ENCODE assay signal across 34 cellular contexts in the genomic region with DNA sequence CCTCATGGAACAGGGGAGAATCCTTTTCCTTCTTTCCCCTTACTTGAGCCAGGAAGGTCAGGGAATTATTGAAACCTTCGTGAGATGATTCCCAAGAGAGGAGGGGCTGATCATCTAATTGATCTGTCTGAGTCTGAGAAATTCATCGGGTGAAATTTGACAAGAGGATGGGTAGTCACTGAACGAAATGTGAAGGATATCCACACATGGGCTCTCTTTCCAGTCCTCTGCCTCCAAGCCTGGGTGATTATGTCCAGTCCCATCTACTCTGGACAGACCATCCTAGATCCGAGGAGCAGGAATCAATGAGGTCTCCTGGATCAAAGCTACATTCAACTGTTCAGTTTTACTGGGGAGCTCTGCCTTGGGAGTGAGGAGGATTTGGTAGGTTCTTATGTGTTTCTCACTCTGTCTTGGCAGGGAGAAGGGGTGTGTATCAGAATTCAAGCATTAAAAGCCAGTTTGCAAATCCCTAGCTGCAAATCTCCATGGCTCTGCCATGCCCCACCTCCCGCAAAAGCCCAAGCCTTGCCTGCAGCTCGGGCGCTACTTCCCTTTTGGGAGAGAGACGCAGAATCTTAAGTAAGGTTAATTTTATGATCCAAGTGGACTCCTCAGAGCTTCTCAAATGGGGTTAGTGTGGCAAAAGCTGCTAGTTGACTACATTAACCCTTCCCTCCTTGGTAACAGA. TPM values are rescaled to one million over a fixed set of nuclear protein-coding genes. Genes with fewer than 3 reads are reported as not detected.
"Had no signal": no experiment of that assay in that cellular context is flagged by ENCODE, and none has a peak within 500 bp of the region (broad histone marks: within the 10 kb centered on the region; RNA-seq: fewer than 3 reads in every experiment).

No MANE protein-coding gene starts in this region.

- ATAC-seq: activated CD8-positive, alpha-beta T cell treated with anti-CD3 and anti-CD28 coated beads for 36 hours; activated T-cell treated with anti-CD3 and anti-CD28 coated beads, Interleukin-2, amount 50 U/mL, for 72 hours; activated T-helper 17 cell treated with anti-CD3 and anti-CD28 coated beads, Interleukin-2, amount 50 U/mL, for 72 hours; K562; PC-3 had no signal

- H3K4me1 ChIP-seq: ascending aorta had no signal

- H3K9me3 Mint-ChIP-seq: activated CD8-positive, alpha-beta T cell treated with anti-CD3 and anti-CD28 coated beads for 36 hours; activated naive CD8-positive, alpha-beta T cell treated with anti-CD3 and anti-CD28 coated beads for 36 hours; activated T-helper 17 cell treated with anti-CD3 and anti-CD28 coated beads, Interleukin-2, amount 50 U/mL, for 72 hours had no signal

- DNase-seq: activated CD4-positive, alpha-beta T cell treated with anti-CD3 and anti-CD28 coated beads, Interleukin-2, amount 10 ng/mL, durations not matched to agents 24 days and 14 days; activated CD4-positive, alpha-beta T cell treated with anti-CD3 and anti-CD28 coated beads, Interleukin-2, amount 50 U/mL, for 4 hours; activated CD8-positive, alpha-beta T cell treated with anti-CD3 and anti-CD28 coated beads for 36 hours; activated effector memory CD4-positive, alpha-beta T cell treated with anti-CD3 and anti-CD28 coated beads, Interleukin-2, amount 50 U/mL, for 16 hours; activated naive CD4-positive, alpha-beta T cell; activated naive CD4-positive, alpha-beta T cell treated with anti-CD3 and anti-CD28 coated beads, Interleukin-2, amount 50 U/mL, for 16 hours; activated naive CD8-positive, alpha-beta T cell treated with anti-CD3 and anti-CD28 coated beads for 36 hours; activated T-cell treated with anti-CD3 and anti-CD28 coated beads, Interleukin-2, amount 50 U/mL, for 1 hour; activated T-cell treated with anti-CD3 and anti-CD28 coated beads, Interleukin-2, amount 50 U/mL, for 72 hours; amygdala; Karpas-422; MG63; NCI-H1092 treated with DMSO at 0.1 percent for 48 hours; NCI-H1417; NCI-H146; NCI-H187; NCI-H2029 treated with DMSO at 0.1 percent for 48 hours; NCI-H2107; NCI-H2171; NCI-H510A; NCI-H526; NCI-H748 treated with DMSO at 0.1 percent for 48 hours; NK-92 treated with Interleukin-12 subunit alpha and Interleukin-12 subunit beta, amount 100 ng/mL, for 24 hours; PC-3; Peyer's patch; RPMI8226; T1000 had no signal

- H3K27ac Mint-ChIP-seq: activated CD4-positive, alpha-beta T cell treated with anti-CD3 and anti-CD28 coated beads, Interleukin-2, amount 10 ng/mL, durations not matched to agents 24 days and 14 days; activated CD8-positive, alpha-beta T cell treated with anti-CD3 and anti-CD28 coated beads for 36 hours; activated naive CD8-positive, alpha-beta T cell treated with anti-CD3 and anti-CD28 coated beads for 36 hours; activated T-cell treated with anti-CD3 and anti-CD28 coated beads, Interleukin-2, amount 50 U/mL, for 72 hours; activated T-helper 17 cell treated with anti-CD3 and anti-CD28 coated beads, Interleukin-2, amount 50 U/mL, for 72 hours had no signal

- H3K36me3 ChIP-seq: ascending aorta, cardiac muscle cell, MG63, Peyer's patch had no signal

- H3K36me3 Mint-ChIP-seq: activated naive CD8-positive, alpha-beta T cell treated with anti-CD3 and anti-CD28 coated beads for 36 hours had no signal

- H3K27ac ChIP-seq: ascending aorta, cardiac muscle cell, Peyer's patch, SK-N-MC had no signal

- H3K27me3 ChIP-seq: ascending aorta, cardiac muscle cell, MG63, Peyer's patch had no signal

- H3K4me1 Mint-ChIP-seq: activated CD4-positive, alpha-beta T cell treated with anti-CD3 and anti-CD28 coated beads, Interleukin-2, amount 10 ng/mL, durations not matched to agents 24 days and 14 days; activated naive CD8-positive, alpha-beta T cell treated with anti-CD3 and anti-CD28 coated beads for 36 hours; activated T-helper 17 cell treated with anti-CD3 and anti-CD28 coated beads, Interleukin-2, amount 50 U/mL, for 72 hours had no signal

- H3K9me3 ChIP-seq: ascending aorta, MG63, Peyer's patch had no signal

- H3K4me3 ChIP-seq: ascending aorta, cardiac muscle cell, K562, MG63, Peyer's patch, SK-N-MC had no signal

- H3K4me3 Mint-ChIP-seq: activated CD4-positive, alpha-beta T cell treated with anti-CD3 and anti-CD28 coated beads, Interleukin-2, amount 10 ng/mL, durations not matched to agents 24 days and 14 days; activated CD8-positive, alpha-beta T cell treated with anti-CD3 and anti-CD28 coated beads for 36 hours; activated naive CD8-positive, alpha-beta T cell treated with anti-CD3 and anti-CD28 coated beads for 36 hours; activated T-cell treated with anti-CD3 and anti-CD28 coated beads, Interleukin-2, amount 50 U/mL, for 72 hours; activated T-helper 17 cell treated with anti-CD3 and anti-CD28 coated beads, Interleukin-2, amount 50 U/mL, for 72 hours had no signal

RNA-seq across cellular contexts. Expression of a gene that starts 47.1 kb away (rescaled TPM):
- total RNA-seq: activated CD4-positive, alpha-beta T cell treated with anti-CD3 and anti-CD28 coated beads, Interleukin-2, amount 10 ng/mL, durations not matched to agents 24 days and 14 days; activated CD8-positive, alpha-beta memory T cell treated with anti-CD3 and anti-CD28 coated beads for 36 hours; activated CD8-positive, alpha-beta T cell treated with anti-CD3 and anti-CD28 coated beads for 36 hours; activated naive CD8-positive, alpha-beta T cell treated with anti-CD3 and anti-CD28 coated beads for 36 hours; ascending aorta; K562; PC-3; T-helper 1 cell treated with Interleukin-12 subunit alpha and Interleukin-12 subunit beta and Interleukin-4 antibody, amounts not matched to agents 30 ng/mL and 1 ng/mL, for 36 hours had no signal
